11 cellular contexts compared by ENCODE assay signal in genomic region chr10:74034301-74034700, GRCh38. TPM values are rescaled to one million over a fixed set of nuclear protein-coding genes. Genes with fewer than 3 reads are reported as not detected.
DNase-seq lines count a peak whose midpoint lies in the region; ATAC-seq and TF ChIP-seq lines count a peak whose summit lies in the region.
"Had no signal": no experiment of that assay in that cellular context is flagged by ENCODE, and none has a peak within 500 bp of the region (broad histone marks: within the 10 kb centered on the region; RNA-seq: fewer than 3 reads in every experiment).

No MANE protein-coding gene starts in this region.

- peak overlapping the region; percentile 21 for H3K27ac Mint-ChIP-seq in activated T-helper 1 cell treated with anti-CD3 and anti-CD28 coated beads, Interleukin-12 subunit alpha, Interleukin-12 subunit beta, Interleukin-2, Interleukin-4 antibody, amounts not matched to agents 30 ng/mL and 10 ng/mL and 1 ng/mL, durations not matched to agents 14 hours and 24 hours and 36 hours
- H3K27ac Mint-ChIP-seq in osteocyte (ENCODE audit: unreplicated experiment), result peak overlapping the region; percentile 39

- TF ChIP-seq POLR2A in GM18505 (IDR thresholded peaks at IDR 0.05; ENCODE audit: borderline replicate concordance, extremely low read depth, insufficient read depth, insufficient read length), result no peak

- intact Hi-C loops in activated T-helper 1 cell treated with anti-CD3 and anti-CD28 coated beads, Interleukin-12 subunit alpha, Interleukin-12 subunit beta, Interleukin-2, Interleukin-4 antibody, amounts not matched to agents 30 ng/mL and 10 ng/mL and 1 ng/mL, durations not matched to agents 14 hours and 24 hours and 36 hours (cut with micrococcal nuclease), result no loop called here

- H3K36me3 Mint-ChIP-seq in activated T-helper 1 cell treated with anti-CD3 and anti-CD28 coated beads, Interleukin-12 subunit alpha, Interleukin-12 subunit beta, Interleukin-2, Interleukin-4 antibody, amounts not matched to agents 30 ng/mL and 10 ng/mL and 1 ng/mL, durations not matched to agents 14 hours and 24 hours and 36 hours (ENCODE audit: low read depth), result peaks cover 11% of the 10 kb centered on the region
- peaks cover 16% of the 10 kb centered on the region for H3K36me3 Mint-ChIP-seq in osteocyte (ENCODE audit: unreplicated experiment)

- DNase-seq in GM12865 (ENCODE audit: low read depth) (peak; percentile 10), osteocyte (ENCODE audit: extremely low spot score, unreplicated experiment) (no peak), NCI-H2029 treated with DMSO at 0.1 percent for 48 hours (lab: John Stamatoyannopoulos, UW) (no peak), NCI-H1930 (lab: John Stamatoyannopoulos, UW) (no peak)
- DNase-seq in activated T-helper 1 cell treated with anti-CD3 and anti-CD28 coated beads, Interleukin-12 subunit alpha, Interleukin-12 subunit beta, Interleukin-2, Interleukin-4 antibody, amounts not matched to agents 30 ng/mL and 10 ng/mL and 1 ng/mL, durations not matched to agents 14 hours and 24 hours and 36 hours (ENCODE audit: low spot score), result no peak
- DNase-seq: dorsolateral prefrontal cortex; heart right ventricle; stimulated activated CD4-positive, alpha-beta T cell treated with anti-CD3 and anti-CD28 coated beads, Interleukin-15, amount 100 ng/mL, for 24 hours had no signal

- H3K4me1 Mint-ChIP-seq in activated T-helper 1 cell treated with anti-CD3 and anti-CD28 coated beads, Interleukin-12 subunit alpha, Interleukin-12 subunit beta, Interleukin-2, Interleukin-4 antibody, amounts not matched to agents 30 ng/mL and 10 ng/mL and 1 ng/mL, durations not matched to agents 14 hours and 24 hours and 36 hours (ENCODE audit: low read depth), result peaks cover 38% of the 10 kb centered on the region
- H3K4me1 Mint-ChIP-seq in osteocyte (ENCODE audit: unreplicated experiment), result peaks cover 59% of the 10 kb centered on the region

- no peak overlapping the region for H3K4me3 ChIP-seq in GM12865 (ENCODE audit: low read depth, low read length)
- H3K4me3 ChIP-seq: dorsolateral prefrontal cortex, heart right ventricle had no signal

- H3K9me3 Mint-ChIP-seq in activated T-helper 1 cell treated with anti-CD3 and anti-CD28 coated beads, Interleukin-12 subunit alpha, Interleukin-12 subunit beta, Interleukin-2, Interleukin-4 antibody, amounts not matched to agents 30 ng/mL and 10 ng/mL and 1 ng/mL, durations not matched to agents 14 hours and 24 hours and 36 hours, result no peaks in the 10 kb centered on the region
- no peaks in the 10 kb centered on the region for H3K9me3 Mint-ChIP-seq in osteocyte (ENCODE audit: unreplicated experiment)

- peaks cover 2% of the 10 kb centered on the region for H3K27me3 Mint-ChIP-seq in activated T-helper 1 cell treated with anti-CD3 and anti-CD28 coated beads, Interleukin-12 subunit alpha, Interleukin-12 subunit beta, Interleukin-2, Interleukin-4 antibody, amounts not matched to agents 30 ng/mL and 10 ng/mL and 1 ng/mL, durations not matched to agents 14 hours and 24 hours and 36 hours (ENCODE audit: insufficient read depth)
- no peaks in the 10 kb centered on the region for H3K27me3 Mint-ChIP-seq in osteocyte (ENCODE audit: unreplicated experiment)

- ATAC-seq in GM21529 (IDR thresholded peaks at IDR 0.05; ENCODE audit: unreplicated experiment), result peak; percentile 75
- ATAC-seq in GM18505 (IDR thresholded peaks at IDR 0.05; ENCODE audit: unreplicated experiment), result no peak
- no peak for ATAC-seq in GM21360 (IDR thresholded peaks at IDR 0.05; ENCODE audit: unreplicated experiment)
- ATAC-seq: heart right ventricle had no signal

- H3K4me3 Mint-ChIP-seq in activated T-helper 1 cell treated with anti-CD3 and anti-CD28 coated beads, Interleukin-12 subunit alpha, Interleukin-12 subunit beta, Interleukin-2, Interleukin-4 antibody, amounts not matched to agents 30 ng/mL and 10 ng/mL and 1 ng/mL, durations not matched to agents 14 hours and 24 hours and 36 hours, result no peak overlapping the region
- H3K4me3 Mint-ChIP-seq in osteocyte (ENCODE audit: unreplicated experiment), result no peak overlapping the region

- TF ChIP-seq CTCF in GM12865 (IDR thresholded peaks at IDR 0.05; ENCODE audit: insufficient read depth, low read depth, low read length, missing control alignments) (no peak), osteocyte (IDR thresholded peaks at IDR 0.05) (no peak)

RNA-seq across cellular contexts. Expression of gene VCL, which starts 36.4 kb away (rescaled TPM):
- total RNA-seq in activated T-helper 1 cell treated with anti-CD3 and anti-CD28 coated beads, Interleukin-12 subunit alpha, Interleukin-12 subunit beta, Interleukin-2, Interleukin-4 antibody, amounts not matched to agents 30 ng/mL and 10 ng/mL and 1 ng/mL, durations not matched to agents 14 hours and 24 hours and 36 hours, result 24.4 and 26.0 TPM in 2 replicates
- 338 and 340 TPM in 2 replicates for total RNA-seq in osteocyte

Comparison
In these comparisons a context has a peak if more than half of its experiments do, and no peak if none do; other contexts are left out.
1. RNA of gene VCL, which starts 36.4 kb away (total RNA-seq): 338 to 340 TPM in osteocyte; 24.4 to 26.0 TPM in activated T-helper 1 cell treated with anti-CD3 and anti-CD28 coated beads, Interleukin-12 subunit alpha, Interleukin-12 subunit beta, Interleukin-2, Interleukin-4 antibody, amounts not matched to agents 30 ng/mL and 10 ng/mL and 1 ng/mL, durations not matched to agents 14 hours and 24 hours and 36 hours; every median in the first group is over 10 times any median in the second.